In the genomic region with DNA sequence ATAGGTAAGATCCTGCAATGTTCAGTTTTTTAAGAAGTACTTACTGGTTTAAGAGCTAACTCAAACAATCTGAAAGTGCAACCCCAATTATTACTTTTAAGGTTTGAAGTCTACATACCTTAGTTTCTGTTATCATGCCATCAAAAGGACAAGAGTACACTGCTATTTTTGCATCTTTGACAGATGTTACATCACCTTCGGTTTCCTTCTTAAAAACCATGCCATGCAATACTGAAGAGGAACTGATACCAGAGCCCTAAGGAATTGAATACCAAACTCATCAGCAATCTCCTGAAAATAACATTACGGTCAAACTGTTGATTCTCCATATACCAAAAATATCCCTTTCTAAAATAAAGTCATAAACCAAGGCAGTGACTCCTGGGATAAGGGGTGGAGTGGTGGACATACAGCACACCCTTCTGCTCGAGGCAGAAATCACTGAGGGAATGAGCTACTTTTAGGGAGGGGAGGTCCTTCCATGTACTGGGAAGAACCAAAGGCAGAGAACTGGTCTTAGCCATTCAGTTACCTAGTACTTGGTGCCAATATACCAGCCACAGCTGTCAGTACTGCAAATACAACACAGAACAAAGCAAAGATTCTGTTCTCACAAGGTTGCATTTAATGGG, we compare ENCODE assay signal across 12 cellular contexts. TPM values are rescaled to one million over a fixed set of nuclear protein-coding genes. Genes with fewer than 3 reads are reported as not detected.
DNase-seq lines count a peak whose midpoint lies in the region; ATAC-seq, FAIRE-seq and TF ChIP-seq lines count a peak whose summit lies in the region.
"Had no signal": no experiment of that assay in that cellular context is flagged by ENCODE, and none has a peak within 500 bp of the region (broad histone marks: within the 10 kb centered on the region; RNA-seq: fewer than 3 reads in every experiment).

No MANE protein-coding gene starts in this region.

- TF ChIP-seq CTCF in neural progenitor cell (IDR thresholded peaks at IDR 0.05) = no peak

- peaks cover 7% of the 10 kb centered on the region for H4K20me1 ChIP-seq in neural progenitor cell (ENCODE audit: low read depth)

- H3K4me3 ChIP-seq in aorta (ENCODE audit: low read length in 2 of 2) (no peak overlapping the region), neural progenitor cell (no peak overlapping the region)

- H3K4me1 ChIP-seq in aorta (ENCODE audit: control insufficient read depth in 1 of 2, insufficient read depth in 2 of 2, low read length in 2 of 2) (no peaks in the 10 kb centered on the region), neural progenitor cell (no peaks in the 10 kb centered on the region)

- intact Hi-C loops in aorta (cut with DNase I) = no loop called here

- no peaks in the 10 kb centered on the region for H3K4me1 Mint-ChIP-seq in neural progenitor cell
- H3K4me1 Mint-ChIP-seq: endodermal cell had no signal

- no peak overlapping the region for H3K4me2 ChIP-seq in neural progenitor cell

- FAIRE-seq in GM12891 (lab: Jason Lieb, UNC) = peak; percentile 89

- H3K4me3 Mint-ChIP-seq in neural progenitor cell = no peak overlapping the region
- H3K4me3 Mint-ChIP-seq: endodermal cell had no signal

- H3K27ac ChIP-seq in aorta (ENCODE audit: low read depth in 1 of 2, low read length in 2 of 2) (peak overlapping the region in 1 of 2 donors; percentile 67), neural progenitor cell (no peak overlapping the region)

- H3K27ac Mint-ChIP-seq in neural progenitor cell = no peak overlapping the region
- H3K27ac Mint-ChIP-seq: endodermal cell had no signal

- 60% methylated on average over 3 of the region's 3 CpGs for WGBS in aorta, 2 donors

- H3K9me3 ChIP-seq in aorta (ENCODE audit: control insufficient read depth, low read length) (no peaks in the 10 kb centered on the region), neural progenitor cell (ENCODE audit: low read depth) (no peaks in the 10 kb centered on the region)

- no peaks in the 10 kb centered on the region for H3K27me3 Mint-ChIP-seq in neural progenitor cell (ENCODE audit: insufficient read depth, low read depth)

- ATAC-seq in GM19463 (IDR thresholded peaks at IDR 0.05; ENCODE audit: unreplicated experiment) (peak; percentile 99), HG03066 (IDR thresholded peaks at IDR 0.05; ENCODE audit: low read depth, unreplicated experiment) (peak; percentile 98), aorta (ENCODE audit: low FRiP score) (no peak)
- ATAC-seq: Panc1 had no signal

- no peak overlapping the region for H2AFZ ChIP-seq in neural progenitor cell (replicated peaks)

- H3F3A ChIP-seq in neural progenitor cell (ENCODE audit: low read depth) = peaks cover 1% of the 10 kb centered on the region

- peaks cover 42% of the 10 kb centered on the region for H3K36me3 Mint-ChIP-seq in neural progenitor cell

- H3K9me3 Mint-ChIP-seq in neural progenitor cell = no peaks in the 10 kb centered on the region
- H3K9me3 Mint-ChIP-seq: endodermal cell had no signal

- H3K9ac ChIP-seq in neural progenitor cell = no peak overlapping the region

- peaks cover 25% of the 10 kb centered on the region for H3K79me2 ChIP-seq in neural progenitor cell (ENCODE audit: low read depth)

- TF ChIP-seq POLR2A in GM12891 (IDR thresholded peaks at IDR 0.05; ENCODE audit: low read depth, low read length) = no peak

- H3K36me3 ChIP-seq in aorta (ENCODE audit: control insufficient read depth in 1 of 2, insufficient read depth in 2 of 2, low read length in 1 of 2) = peaks cover 2 to 10% of the 10 kb centered on the region in 2 donors
- peaks cover 67% of the 10 kb centered on the region for H3K36me3 ChIP-seq in neural progenitor cell

- DNase-seq in GM12891 (ENCODE audit: insufficient read length, low spot score) (no peak), SIG-M5 treated with dmso at 0.1 percent for 504 hours (lab: John Stamatoyannopoulos, UW; ENCODE audit: unreplicated experiment) (peak; percentile 94), KG1 (lab: John Stamatoyannopoulos, UW) (no peak), aorta (no peak), neural progenitor cell (ENCODE audit: low spot score) (no peak)
- DNase-seq in activated naive CD4-positive, alpha-beta T cell treated with anti-CD3 and anti-CD28 coated beads, Interleukin-2, amount 50 U/mL, for 16 hours = no peak
- DNase-seq: activated CD8-positive, alpha-beta memory T cell treated with anti-CD3 and anti-CD28 coated beads, Interleukin-2, amount 50 U/mL, for 48 hours; endodermal cell; IMR-90 had no signal

- H3K27me3 ChIP-seq in aorta (ENCODE audit: control insufficient read depth in 1 of 2, insufficient read depth in 2 of 2, low read length in 1 of 2) (no peaks in the 10 kb centered on the region), neural progenitor cell (no peaks in the 10 kb centered on the region)

TF ChIP-seq in GM12891, 5 proteins besides CTCF, POLR2A, EP300 and RAD21:
- TF ChIP-seq SPI1 (IDR thresholded peaks at IDR 0.05; ENCODE audit: low read depth, low read length) (peak; percentile 96), POLR2AphosphoS5 (IDR thresholded peaks at IDR 0.05; ENCODE audit: low read depth, low read length) (0 out of 2 replicates have a peak, but pooled peaks have one; percentile 16), POU2F2 (IDR thresholded peaks at IDR 0.05; ENCODE audit: low read depth, low read length) (no peak)

RNA-seq across cellular contexts. Expression of gene CCT8, which starts 8.5 kb away (rescaled TPM):
- 289 TPM for polyA plus RNA-seq in GM12891 (2012; ENCODE audit: low read depth, missing spikeins)
- total RNA-seq in aorta (100 to 1,000 TPM in 1 of 2 donors, 10 to 100 TPM in 1; 88.7 to 129 TPM), neural progenitor cell (ENCODE audit: low replicate concordance) (433 and 642 TPM in 2 replicates)
- polyA plus RNA-seq in aorta = 100 to 1,000 TPM; 106 to 130 TPM

RNA-seq across cellular contexts. Expression of gene USP16, which starts 40.5 kb away (rescaled TPM):
- polyA plus RNA-seq in GM12891 (2012; ENCODE audit: low read depth, missing spikeins) = 24.4 TPM
- total RNA-seq in aorta = 10 to 100 TPM; 33.8 to 42.8 TPM
- 10 to 100 TPM; 38.7 to 39.8 TPM for polyA plus RNA-seq in aorta
- total RNA-seq in neural progenitor cell (ENCODE audit: low replicate concordance) = 24.7 and 38.5 TPM in 2 replicates

RNA-seq across cellular contexts. Expression of gene RWDD2B, which starts 45.8 kb away (rescaled TPM):
- 19.0 TPM for polyA plus RNA-seq in GM12891 (2012; ENCODE audit: low read depth, missing spikeins)
- total RNA-seq in aorta (10 to 100 TPM; 13.9 to 16.1 TPM), neural progenitor cell (ENCODE audit: low replicate concordance) (9.6 and 10.2 TPM in 2 replicates)
- polyA plus RNA-seq in aorta = 10 to 100 TPM; 26.7 to 27.2 TPM
